9 cellular contexts compared by ENCODE assay signal in the genomic region with DNA sequence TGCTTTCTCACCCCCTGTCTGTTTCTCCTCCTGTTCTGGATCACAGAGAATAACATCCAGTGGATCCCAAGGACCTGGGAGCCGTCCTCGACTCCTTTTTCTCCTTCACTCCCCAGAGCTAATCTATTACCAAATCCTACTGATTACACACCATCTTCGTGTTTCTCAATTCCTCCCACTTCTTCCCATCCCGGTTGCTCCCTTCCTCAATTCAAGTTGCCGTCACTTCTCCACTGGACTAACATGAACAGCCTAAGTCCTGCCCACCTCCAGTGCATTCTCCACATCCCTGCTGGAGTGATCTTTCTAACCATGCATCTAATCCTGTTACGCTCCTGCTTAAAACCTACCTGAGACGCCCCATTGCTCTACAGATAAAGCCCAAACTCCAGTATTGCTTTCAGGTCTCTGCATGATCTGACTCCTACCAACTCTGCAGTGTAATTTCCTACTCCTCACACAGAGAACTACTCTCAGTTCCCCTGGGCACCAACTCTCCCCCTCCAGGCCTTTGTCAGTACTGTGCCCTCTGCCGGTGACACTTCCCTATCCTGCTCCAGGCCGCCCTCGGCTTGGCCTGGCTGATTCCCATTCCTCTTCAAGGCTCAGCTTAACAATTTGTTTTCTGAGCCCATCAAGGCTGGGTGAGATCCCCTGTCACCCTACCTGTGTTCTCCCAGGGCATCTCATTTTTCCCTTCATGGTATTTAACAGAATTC. TPM values are rescaled to one million over a fixed set of nuclear protein-coding genes. Genes with fewer than 3 reads are reported as not detected.
A peak's percentile ranks its signal among the peaks of the same experiment; 100 is the strongest.
DNase-seq lines count a peak whose midpoint lies in the region; ATAC-seq, FAIRE-seq and TF ChIP-seq lines count a peak whose summit lies in the region.
"Had no signal": no experiment of that assay in that cellular context is flagged by ENCODE, and none has a peak within 500 bp of the region (broad histone marks: within the 10 kb centered on the region; RNA-seq: fewer than 3 reads in every experiment).

No MANE protein-coding gene starts in this region.

- intact Hi-C loops in GM12878 (cut with micrococcal nuclease; ENCODE audit: unreplicated experiment), result loop anchor here (2.0 to 5.0 kb wide), 2 partner anchors 30 to 47 kb away; partner anchors contain the start of gene DUSP23

- H3K36me3 ChIP-seq in HEK293 (ENCODE audit: control insufficient read depth in 2 of 2, insufficient read depth in 1 of 2, low read length in 2 of 2), result no peaks in the 10 kb centered on the region
- H3K36me3 ChIP-seq in GM12878 (ENCODE audit: control insufficient read depth in 2 of 2, insufficient read depth in 2 of 2, low read length in 1 of 2), result no peaks in the 10 kb centered on the region

- FAIRE-seq in GM12878 (lab: Jason Lieb, UNC), result no peak
- FAIRE-seq: TTC549 had no signal

- RAD21 ChIA-PET in GM12878 (lab: Charles Lee; ENCODE audit: unreplicated experiment), result interaction anchor here (1.5 kb wide), 1 partner anchor 30 kb away, joined by 7 read pairs; no protein-coding TSS in a partner anchor

- H3K27ac ChIP-seq in HEK293 (ENCODE audit: extremely low read depth, low read depth, low read length), result no peak overlapping the region
- no peak overlapping the region for H3K27ac ChIP-seq in GM12878 (ENCODE audit: control insufficient read depth, insufficient read depth)

- H2AFZ ChIP-seq in GM12878 (ENCODE audit: control insufficient read depth, low read depth, low read length), result no peak overlapping the region

- H3K9me3 ChIP-seq in HEK293 (ENCODE audit: control insufficient read depth, insufficient read depth, low read depth, low read length) (no peaks in the 10 kb centered on the region), GM12878 (replicated peaks; ENCODE audit: control insufficient read depth, insufficient read depth, low read length) (peaks cover 2% of the 10 kb centered on the region; the same call in 1 of the 3 replicates)

- no TSS peak for BruUV-seq in GM12878 (replicated peaks; lab: Mats Ljungman, UMichigan)

- no peaks in the 10 kb centered on the region for H3K27me3 ChIP-seq in GM12878 (replicated peaks in 1 of 2; ENCODE audit: control insufficient read depth in 2 of 2, insufficient read depth in 2 of 2, low read length in 1 of 2)

- no peaks in the 10 kb centered on the region for H4K20me1 ChIP-seq in GM12878 (ENCODE audit: control insufficient read depth, insufficient read depth)

- no peak overlapping the region for H3K4me3 ChIP-seq in HEK293 (ENCODE audit: low read depth, low read length)
- H3K4me3 ChIP-seq in GM12878, result no peak overlapping the region

- no peaks in the 10 kb centered on the region for H3K79me2 ChIP-seq in GM12878 (ENCODE audit: control insufficient read depth, insufficient read depth, low read length)

- 0 out of 2 replicates have a peak, but pooled peaks have one; percentile 26 for TF ChIP-seq RAD21 in GM12878 (IDR thresholded peaks at IDR 0.05; ENCODE audit: insufficient read depth, low read depth, low read length)

- DNase-seq in GM13976 (ENCODE audit: low spot score) (peak; percentile 62), NCI-H1436 (lab: John Stamatoyannopoulos, UW) (peak; percentile 73), GM12878 (ENCODE audit: low read depth, low spot score) (peak; percentile 40), left kidney (ENCODE audit: low read depth, low spot score) (peak; percentile 71), COLO829 (ENCODE audit: low spot score) (no peak), NCI-H1092 (lab: John Stamatoyannopoulos, UW) (no peak)
- no peak for DNase-seq in activated CD4-positive, alpha-beta T cell treated with anti-CD3 and anti-CD28 coated beads for 4 hours

- TF ChIP-seq CTCF in GM13976 (IDR thresholded peaks at IDR 0.05; ENCODE audit: borderline replicate concordance, control extremely low read depth, extremely low read depth, insufficient read depth, missing control alignments) (peak; percentile 23), HEK293 (tag by site-specific recombination; IDR thresholded peaks at IDR 0.05) (peak; percentile 68), GM12878 (IDR thresholded peaks at IDR 0.05 in 2 of 3, conservative IDR thresholded peaks at IDR 0.05 in 1 of 3; ENCODE audit: control insufficient read depth in 2 of 3, extremely low read depth in 1 of 3, insufficient read depth in 1 of 3, low read depth in 3 of 3, low read length in 3 of 3) (peak; percentile 46 to 71 (median 66))

- POLR2A ChIA-PET in HEK293 (lab: Yijun Ruan, JAX), result no interaction called here
- POLR2A ChIA-PET in GM12878 (lab: Charles Lee), result no interaction called here

- ATAC-seq in GM12878, result peak; percentile 94

- CTCF ChIA-PET in HEK293 (lab: Yijun Ruan, JAX) (interaction anchor here (0.6 to 4.1 kb wide), 8 partner anchors 9 to 791 kb away, joined by 3 to 24 read pairs (median 3); no protein-coding TSS in a partner anchor), GM12878 (lab: Yijun Ruan, JAX) (interaction anchor here (0.5 to 16.1 kb wide), 6 partner anchors 13 to 178 kb away, joined by 3 to 178 read pairs (median 4); partner anchors contain the start of gene FCRL6)

- WGBS in GM12878 (ENCODE audit: insufficient coverage, insufficient replicate concordance, low lambda C conversion rate, missing lambda C conversion rate), result 49% methylated on average over 10 of the region's 10 CpGs

- TF ChIP-seq EP300 in GM12878 (IDR thresholded peaks at IDR 0.05; ENCODE audit: borderline replicate concordance in 1 of 2, control insufficient read depth in 1 of 2, low read depth in 2 of 2, low read length in 2 of 2), result no peak

- in situ Hi-C loops in GM13976 (cut with MboI; ENCODE audit: low sequenced_read_pairs, unreplicated experiment), result no loop called here
- in situ Hi-C loops in GM12878 (cut with MboI), result no loop called here

- H3K4me2 ChIP-seq in GM12878 (ENCODE audit: control insufficient read depth, insufficient read depth), result no peak overlapping the region

- SMC1A ChIA-PET in GM12878 (lab: Charles Lee; ENCODE audit: uncharacterized antibody, unreplicated experiment), result interaction anchor here (1.0 to 3.4 kb wide), 5 partner anchors 10 to 62 kb away, joined by 3 to 21 read pairs (median 3); no protein-coding TSS in a partner anchor

- no peak overlapping the region for H3K9ac ChIP-seq in GM12878 (ENCODE audit: control insufficient read depth, insufficient read depth, low read length)

- H3K4me1 ChIP-seq in HEK293 (ENCODE audit: control insufficient read depth, insufficient read depth, low read length) (no peaks in the 10 kb centered on the region), GM12878 (ENCODE audit: control insufficient read depth, insufficient read depth, low read length) (peaks cover 35% of the 10 kb centered on the region)

- TF ChIP-seq POLR2A in GM12878 (IDR thresholded peaks at IDR 0.05; ENCODE audit: low read depth, low read length), result no peak

RNA-seq across cellular contexts. Expression of gene SLAMF8, which starts 2.4 kb away (rescaled TPM):
- 0.61 TPM in 1 of 2 replicates, not detected in the other for total RNA-seq in GM12878 (2013; cell fraction: nucleolus; rRNA removed)
- total RNA-seq in GM12878 (2014; rRNA removed) (0.06 TPM in 1 of 2 replicates, not detected in the other), GM12878 (2014; rRNA removed; fragmentation: Illumina TruSeq; extraction: Trizol) (0.05 TPM in 1 of 2 replicates, not detected in the other), GM12878 (2021) (0.08 TPM in 1 of 2 replicates, not detected in the other)
- polyA plus RNA-seq in GM12878 (2011; ENCODE audit: low read depth), result not detected
- polyA plus RNA-seq in GM12878 (2011; rRNA removed) (0.26 and 0.69 TPM in 2 replicates), GM12878 (2014; fragmentation: Illumina TruSeq; extraction: Trizol) (0.21 TPM in 1 of 2 replicates, not detected in the other), GM12878 (2014; fragmentation: Nextera tagmentation; extraction: Ambion mirVana) (under 1 TPM; 0.04 to 0.10 TPM), GM12878 (2014; rRNA removed) (0.14 and 0.26 TPM in 2 replicates), GM12878 (2016; fragmentation: Nextera tagmentation; extraction: Ambion mirVana) (under 1 TPM in 1 of 2 experiments, not detected in 1; 0.07 TPM)
- 0.66 and 0.79 TPM in 2 replicates for polyA plus RNA-seq in GM12878 (2011; cell fraction: cytosol; rRNA removed)
- polyA plus RNA-seq in GM12878 (2011; cell fraction: nucleus; rRNA removed), result 0.37 and 0.67 TPM in 2 replicates
- polyA plus RNA-seq in GM12878 (2012), result 0.10 TPM in 1 of 2 replicates, not detected in the other
- 0.15 and 0.73 TPM in 2 replicates for polyA minus RNA-seq in GM12878 (2011; rRNA and poly(A)+ RNA removed)
- polyA minus RNA-seq in GM12878 (2011; cell fraction: cytosol; rRNA and poly(A)+ RNA removed), result not detected in 2 replicates
- polyA minus RNA-seq in GM12878 (2011; cell fraction: nucleus; rRNA and poly(A)+ RNA removed), result 0.12 and 0.77 TPM in 2 replicates

RNA-seq across cellular contexts. Expression of gene FCRL6, which starts 26.9 kb away (rescaled TPM):
- not detected in 2 replicates for total RNA-seq in GM12878 (2013; cell fraction: nucleolus; rRNA removed)
- total RNA-seq in GM12878 (2014; rRNA removed), result 0.11 and 0.60 TPM in 2 replicates
- total RNA-seq in GM12878 (2014; rRNA removed; fragmentation: Illumina TruSeq; extraction: Trizol), result not detected in 2 replicates
- total RNA-seq in GM12878 (2021), result 0.11 TPM in 1 of 2 replicates, not detected in the other
- not detected for polyA plus RNA-seq in GM12878 (2011; ENCODE audit: low read depth)
- polyA plus RNA-seq in GM12878 (2011; rRNA removed), result 0.16 and 0.17 TPM in 2 replicates
- polyA plus RNA-seq in GM12878 (2011; cell fraction: cytosol; rRNA removed), result 0.18 and 0.46 TPM in 2 replicates
- 0.35 and 0.37 TPM in 2 replicates for polyA plus RNA-seq in GM12878 (2011; cell fraction: nucleus; rRNA removed)
- polyA plus RNA-seq in GM12878 (2012), result not detected in 2 replicates
- 0.04 TPM in 1 of 2 replicates, not detected in the other for polyA plus RNA-seq in GM12878 (2014; fragmentation: Illumina TruSeq; extraction: Trizol)
- polyA plus RNA-seq in GM12878 (2014; fragmentation: Nextera tagmentation; extraction: Ambion mirVana), result not detected
- not detected in 2 replicates for polyA plus RNA-seq in GM12878 (2014; rRNA removed)
- not detected for polyA plus RNA-seq in GM12878 (2016; fragmentation: Nextera tagmentation; extraction: Ambion mirVana)
- not detected in 2 replicates for polyA minus RNA-seq in GM12878 (2011; rRNA and poly(A)+ RNA removed)
- polyA minus RNA-seq in GM12878 (2011; cell fraction: cytosol; rRNA and poly(A)+ RNA removed), result not detected in 2 replicates
- polyA minus RNA-seq in GM12878 (2011; cell fraction: nucleus; rRNA and poly(A)+ RNA removed), result 0.36 and 0.38 TPM in 2 replicates

RNA-seq across cellular contexts. Expression of gene VSIG8, which starts 33.4 kb away (rescaled TPM):
- not detected in 2 replicates for total RNA-seq in GM12878 (2013; cell fraction: nucleolus; rRNA removed)
- total RNA-seq in GM12878 (2014; rRNA removed) (not detected in 2 replicates), GM12878 (2014; rRNA removed; fragmentation: Illumina TruSeq; extraction: Trizol) (not detected in 2 replicates), GM12878 (2021) (not detected in 2 replicates)
- polyA plus RNA-seq in GM12878 (2011; ENCODE audit: low read depth), result not detected
- polyA plus RNA-seq in GM12878 (2011; rRNA removed) (not detected in 2 replicates), GM12878 (2014; fragmentation: Illumina TruSeq; extraction: Trizol) (not detected in 2 replicates), GM12878 (2014; fragmentation: Nextera tagmentation; extraction: Ambion mirVana) (not detected), GM12878 (2014; rRNA removed) (not detected in 2 replicates), GM12878 (2016; fragmentation: Nextera tagmentation; extraction: Ambion mirVana) (not detected)
- polyA plus RNA-seq in GM12878 (2011; cell fraction: cytosol; rRNA removed), result not detected in 2 replicates
- polyA plus RNA-seq in GM12878 (2011; cell fraction: nucleus; rRNA removed), result 0.09 TPM in 1 of 2 replicates, not detected in the other
- 0.07 TPM in 1 of 2 replicates, not detected in the other for polyA plus RNA-seq in GM12878 (2012)
- polyA minus RNA-seq in GM12878 (2011; rRNA and poly(A)+ RNA removed), result not detected in 2 replicates
- not detected in 2 replicates for polyA minus RNA-seq in GM12878 (2011; cell fraction: cytosol; rRNA and poly(A)+ RNA removed)
- not detected in 2 replicates for polyA minus RNA-seq in GM12878 (2011; cell fraction: nucleus; rRNA and poly(A)+ RNA removed)

RNA-seq across cellular contexts. Expression of gene DUSP23, which starts 48.3 kb away (rescaled TPM):
- total RNA-seq in GM12878 (2013; cell fraction: nucleolus; rRNA removed), result 0.95 TPM in 1 of 2 replicates, not detected in the other
- total RNA-seq in GM12878 (2014; rRNA removed) (3.2 and 6.9 TPM in 2 replicates), GM12878 (2014; rRNA removed; fragmentation: Illumina TruSeq; extraction: Trizol) (1.3 and 1.6 TPM in 2 replicates), GM12878 (2021) (4.0 and 4.3 TPM in 2 replicates)
- 1.9 TPM for polyA plus RNA-seq in GM12878 (2011; ENCODE audit: low read depth)
- polyA plus RNA-seq in GM12878 (2011; rRNA removed) (4.1 and 6.0 TPM in 2 replicates), GM12878 (2014; fragmentation: Illumina TruSeq; extraction: Trizol) (1.3 TPM in 1 of 2 replicates, not detected in the other), GM12878 (2014; fragmentation: Nextera tagmentation; extraction: Ambion mirVana) (1 to 10 TPM in 1 of 2 experiments, not detected in 1; 1.1 TPM), GM12878 (2014; rRNA removed) (4.1 and 5.6 TPM in 2 replicates), GM12878 (2016; fragmentation: Nextera tagmentation; extraction: Ambion mirVana) (1 to 10 TPM; 4.1 to 5.7 TPM)
- 10.0 and 12.1 TPM in 2 replicates for polyA plus RNA-seq in GM12878 (2011; cell fraction: cytosol; rRNA removed)
- polyA plus RNA-seq in GM12878 (2011; cell fraction: nucleus; rRNA removed), result 4.0 and 5.3 TPM in 2 replicates
- 9.5 and 10.7 TPM in 2 replicates for polyA plus RNA-seq in GM12878 (2012)
- 1.0 and 1.9 TPM in 2 replicates for polyA minus RNA-seq in GM12878 (2011; rRNA and poly(A)+ RNA removed)
- 1.9 TPM in 1 of 2 replicates, not detected in the other for polyA minus RNA-seq in GM12878 (2011; cell fraction: cytosol; rRNA and poly(A)+ RNA removed)
- polyA minus RNA-seq in GM12878 (2011; cell fraction: nucleus; rRNA and poly(A)+ RNA removed), result 0.36 and 0.67 TPM in 2 replicates

Comparison
In these comparisons a context has a peak if more than half of its experiments do, and no peak if none do; other contexts are left out.
1. DNase-seq: peak in GM13976 (single experiment), NCI-H1436 (single experiment), GM12878 (single experiment) and left kidney (single experiment); none in COLO829 (single experiment), NCI-H1092 (single experiment) and activated CD4-positive, alpha-beta T cell treated with anti-CD3 and anti-CD28 coated beads for 4 hours (0 of 2).
2. Peak in every context shown above with its lines, with median percentiles within 50 percentile points of each other: CTCF ChIP-seq.